Comparison of ENCODE assay signal across 9 cellular contexts in the genomic region with DNA sequence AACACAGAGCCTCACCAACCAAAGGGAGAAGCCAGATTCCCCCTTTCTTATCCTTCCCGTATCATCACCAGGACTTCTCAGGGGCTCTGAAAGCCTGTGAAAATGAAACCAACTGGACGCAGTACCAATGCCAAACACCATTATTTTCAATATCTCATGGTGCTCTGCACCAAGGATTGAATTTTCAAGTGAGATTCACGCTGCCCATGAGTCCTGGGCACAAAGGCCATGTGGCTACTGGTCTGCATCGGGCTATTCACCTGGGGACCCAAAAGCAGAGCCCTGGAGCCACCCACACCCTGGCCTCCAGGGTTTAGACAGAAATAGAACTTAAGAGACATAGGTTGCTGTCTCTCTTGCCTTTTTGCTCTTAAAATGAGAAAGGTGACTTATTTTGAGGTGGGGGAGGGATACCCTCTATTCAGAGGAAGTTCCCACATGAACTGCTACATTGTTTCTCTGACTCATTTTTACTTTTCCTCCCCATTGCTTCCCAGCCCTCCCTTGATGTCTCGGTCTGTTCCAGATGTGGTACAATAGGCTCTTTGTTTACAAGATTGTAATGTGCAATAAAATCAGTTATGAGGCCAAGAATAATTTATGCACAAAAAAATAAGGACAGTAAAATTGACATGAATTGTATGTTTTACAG. TPM values are rescaled to one million over a fixed set of nuclear protein-coding genes. Genes with fewer than 3 reads are reported as not detected.
A peak's percentile ranks its signal among the peaks of the same experiment; 100 is the strongest.
DNase-seq lines count a peak whose midpoint lies in the region; ATAC-seq and TF ChIP-seq lines count a peak whose summit lies in the region.
"Had no signal": no experiment of that assay in that cellular context is flagged by ENCODE, and none has a peak within 500 bp of the region (broad histone marks: within the 10 kb centered on the region; RNA-seq: fewer than 3 reads in every experiment).

No MANE protein-coding gene starts in this region.

- H3K27ac ChIP-seq in DOHH2 (ENCODE audit: low read depth, low read length) (peak overlapping the region; percentile 82), SJSA1 (peak overlapping the region; percentile 71), fibroblast of lung (ENCODE audit: insufficient read depth, low read length) (peak overlapping the region; percentile 74), psoas muscle (peak overlapping the region; percentile 64)

- DNase-seq in SJSA1 (ENCODE audit: low read depth in 1 of 2, low spot score in 2 of 2): peak in 1 of 2 experiments; percentile 66
- DNase-seq in fibroblast of lung (ENCODE audit: low read depth in 2 of 2): peak; percentile 79 to 87
- no peak for DNase-seq in psoas muscle
- DNase-seq in HPDE6-E6E7 (ENCODE audit: extremely low spot score): no peak

- intact Hi-C loops in psoas muscle (cut with DNase I): loop anchor here (5.0 kb wide), 2 partner anchors 41 to 49 kb away; no protein-coding TSS in a partner anchor

- 40 to 58% (median 46%) methylated on average over 5 of the region's 5 CpGs for WGBS in psoas muscle, 3 donors

- H3K9me2 ChIP-seq in DOHH2 (replicated peaks; ENCODE audit: control insufficient read depth, low read length): no peaks in the 10 kb centered on the region

- no peaks in the 10 kb centered on the region for H3K36me3 ChIP-seq in DOHH2 (ENCODE audit: control insufficient read depth, low read length)
- no peaks in the 10 kb centered on the region for H3K36me3 ChIP-seq in SJSA1
- no peaks in the 10 kb centered on the region for H3K36me3 ChIP-seq in fibroblast of lung (ENCODE audit: control insufficient read depth, insufficient read depth, low read length)
- no peaks in the 10 kb centered on the region for H3K36me3 ChIP-seq in psoas muscle (ENCODE audit: insufficient read depth in 1 of 2, low read depth in 1 of 2)

- H4K20me1 ChIP-seq in DOHH2 (ENCODE audit: control insufficient read depth, insufficient read depth, low read depth, low read length) (no peaks in the 10 kb centered on the region), fibroblast of lung (ENCODE audit: control insufficient read depth, extremely low read depth, insufficient read depth, low read length) (no peaks in the 10 kb centered on the region)

- H3K4me3 ChIP-seq in DOHH2 (ENCODE audit: low read length) (peak overlapping the region; percentile 64), SJSA1 (peak overlapping the region; percentile 4; the same call in 1 of the 2 replicates), fibroblast of lung (replicated peaks in 1 of 4; ENCODE audit: control extremely low read depth in 1 of 4, insufficient read depth in 1 of 4, low read depth in 3 of 4, low read length in 4 of 4) (peak overlapping the region; percentile 29 to 53 (median 36)), psoas muscle (peak overlapping the region; percentile 43)

- peaks cover 77% of the 10 kb centered on the region for H3K4me1 ChIP-seq in DOHH2 (ENCODE audit: control insufficient read depth, low read length)
- H3K4me1 ChIP-seq in SJSA1 (replicated peaks): peaks cover 73% of the 10 kb centered on the region
- peaks cover 30% of the 10 kb centered on the region for H3K4me1 ChIP-seq in fibroblast of lung (ENCODE audit: control insufficient read depth, extremely low read depth, insufficient read depth, low read length)
- peaks cover 43% of the 10 kb centered on the region for H3K4me1 ChIP-seq in psoas muscle

- 0 out of 2 replicates have a peak, but pooled peaks cover 10% of the 10 kb centered on the region for H3F3A ChIP-seq in DOHH2 (ENCODE audit: control insufficient read depth, insufficient read depth)

- H3K27me3 ChIP-seq in DOHH2 (ENCODE audit: control insufficient read depth, low read length): no peaks in the 10 kb centered on the region
- H3K27me3 ChIP-seq in SJSA1 (replicated peaks): no peaks in the 10 kb centered on the region
- no peaks in the 10 kb centered on the region for H3K27me3 ChIP-seq in fibroblast of lung (ENCODE audit: control insufficient read depth, insufficient read depth, low read length)
- H3K27me3 ChIP-seq in psoas muscle (ENCODE audit: insufficient read depth in 3 of 3, low read length in 2 of 3): no peaks in the 10 kb centered on the region

- H3K9me3 ChIP-seq in DOHH2 (ENCODE audit: control insufficient read depth, insufficient read depth, low read length) (no peaks in the 10 kb centered on the region), SJSA1 (replicated peaks) (no peaks in the 10 kb centered on the region), fibroblast of lung (ENCODE audit: control insufficient read depth, insufficient read depth, low read depth, low read length) (no peaks in the 10 kb centered on the region), psoas muscle (no peaks in the 10 kb centered on the region)

- peak overlapping the region; percentile 28 for H3K9ac ChIP-seq in fibroblast of lung (ENCODE audit: insufficient read depth, low read length)

- peak overlapping the region; percentile 73 for H2AFZ ChIP-seq in fibroblast of lung (ENCODE audit: low read length)

- no peak for ATAC-seq in psoas muscle
- no peak for ATAC-seq in HG03045 (IDR thresholded peaks at IDR 0.05; ENCODE audit: unreplicated experiment)
- no peak for ATAC-seq in GM21529 (IDR thresholded peaks at IDR 0.05; ENCODE audit: unreplicated experiment)
- ATAC-seq in HG02763 (IDR thresholded peaks at IDR 0.05; ENCODE audit: unreplicated experiment): no peak
- ATAC-seq: left lobe of liver had no signal

- H3K4me2 ChIP-seq in DOHH2 (ENCODE audit: low read length) (peak overlapping the region; percentile 77), fibroblast of lung (ENCODE audit: extremely low read depth, insufficient read depth, low read length) (peak overlapping the region; percentile 98)

- H3K79me2 ChIP-seq in DOHH2 (ENCODE audit: control insufficient read depth, low read length): peaks cover 52% of the 10 kb centered on the region
- H3K79me2 ChIP-seq in fibroblast of lung (ENCODE audit: control insufficient read depth, insufficient read depth, low read length): no peaks in the 10 kb centered on the region

- TF ChIP-seq CTCF in DOHH2 (IDR thresholded peaks at IDR 0.05; ENCODE audit: low read depth, low read length, poor library complexity, severe bottlenecking) (no peak), fibroblast of lung (conservative IDR thresholded peaks at IDR 0.05 in 1 of 2, IDR thresholded peaks at IDR 0.05 in 1 of 2; ENCODE audit: low read depth in 1 of 2, low read length in 2 of 2) (no peak), psoas muscle (IDR thresholded peaks at IDR 0.05) (no peak)

RNA-seq across cellular contexts. Expression of a gene that starts 55.4 kb away (rescaled TPM):
- total RNA-seq in SJSA1 (2014; rRNA removed; shearing (Covaris generic)): 0.53 and 1.8 TPM in 2 replicates
- total RNA-seq in fibroblast of lung (2.0 and 2.1 TPM in 2 replicates), psoas muscle (1 to 10 TPM in 3 of 4 donors, under 1 TPM in 1; 0.74 to 2.7 (median 1.4) TPM)
- polyA plus RNA-seq in fibroblast of lung (2.6 and 2.8 TPM in 2 replicates), psoas muscle (under 1 TPM; 0.43 to 0.49 (median 0.48) TPM)
- 1.2 and 1.9 TPM in 2 replicates for polyA plus RNA-seq in fibroblast of lung (2012)
- polyA minus RNA-seq in fibroblast of lung (ENCODE audit: low replicate concordance): 1.3 and 3.6 TPM in 2 replicates

Comparison
In these comparisons a context has a peak if more than half of its experiments do, and no peak if none do; other contexts are left out.
1. H3K4me3 ChIP-seq: peak in every context shown above with its lines; median percentile 64 in DOHH2; 43 in psoas muscle; 36 in fibroblast of lung; 4 in SJSA1.
2. DNase-seq: peak in fibroblast of lung (2 of 2); none in psoas muscle (0 of 2) and HPDE6-E6E7 (single experiment).
3. Peak in every context shown above with its lines, with median percentiles within 50 percentile points of each other: H3K27ac ChIP-seq.